In the genomic region with DNA sequence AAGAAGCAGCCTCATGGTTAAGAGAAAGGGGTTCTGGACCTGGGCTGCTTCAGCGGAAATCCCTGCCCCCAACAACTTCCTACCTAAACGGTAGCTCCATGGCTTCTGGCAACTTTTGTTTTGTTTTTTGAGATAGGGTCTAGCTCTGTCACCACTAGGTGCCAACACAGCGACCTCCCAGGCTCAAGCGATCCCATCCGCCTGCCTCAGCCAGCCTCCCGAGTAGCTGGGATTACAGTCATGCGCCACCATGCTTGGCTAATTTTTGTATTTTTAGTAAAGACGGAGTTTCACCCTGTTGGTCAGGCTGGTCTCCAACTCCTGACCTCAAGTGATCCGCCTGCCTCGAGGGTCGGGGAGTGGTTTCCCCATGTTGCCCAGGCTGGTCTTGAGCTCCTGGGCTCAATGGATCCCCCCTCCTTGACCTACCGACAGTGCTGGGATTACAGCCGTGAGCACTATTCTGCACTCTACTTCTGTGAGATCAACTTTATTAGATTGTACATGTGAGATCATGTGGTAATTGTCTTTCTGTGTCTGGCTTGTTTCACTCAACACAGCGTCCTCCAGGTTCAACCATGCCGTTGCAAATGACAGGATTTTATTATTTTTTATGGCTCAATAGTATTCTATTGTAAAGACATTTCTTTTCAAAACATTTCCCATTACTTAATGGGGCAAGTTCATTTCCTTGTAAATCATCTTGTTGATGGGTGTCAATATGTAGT, we compare ENCODE assay signal across 8 cellular contexts. TPM values are rescaled to one million over a fixed set of nuclear protein-coding genes. Genes with fewer than 3 reads are reported as not detected.
DNase-seq lines count a peak whose midpoint lies in the region; ATAC-seq, FAIRE-seq and TF ChIP-seq lines count a peak whose summit lies in the region.

No MANE protein-coding gene starts in this region.

- no TSS peak for BruUV-seq in MCF 10A (replicated peaks; lab: Mats Ljungman, UMichigan)

- H3K9ac ChIP-seq in Karpas-422 (ENCODE audit: low read length): no peak overlapping the region

- ATAC-seq in GM18517 (IDR thresholded peaks at IDR 0.05; ENCODE audit: unreplicated experiment): peak; percentile 41
- peak; percentile 17 for ATAC-seq in memory B cell (ENCODE audit: low read depth)
- no peak for ATAC-seq in upper lobe of right lung

- 0 out of 2 replicates have a peak overlapping the region, but pooled peaks have one; percentile 78 for H2AFZ ChIP-seq in Karpas-422 (ENCODE audit: low read length)

- H3K27me3 ChIP-seq in Karpas-422 (ENCODE audit: low read length) (no peaks in the 10 kb centered on the region), upper lobe of right lung (no peaks in the 10 kb centered on the region)

- CTCF ChIA-PET in MCF 10A (lab: Yijun Ruan, JAX): interaction anchor here (0.6 kb wide), 3 partner anchors 39 to 419 kb away, joined by 3 to 4 read pairs (median 3); no protein-coding TSS in a partner anchor

- POLR2A ChIA-PET in MCF 10A (lab: Yijun Ruan, JAX): interaction anchor here (0.6 to 0.7 kb wide), 4 partner anchors 276 to 1357 kb away, joined by 3 to 4 read pairs (median 3); no protein-coding TSS in a partner anchor

- H3K9me3 Mint-ChIP-seq in MCF 10A (ENCODE audit: unreplicated experiment) (no peaks in the 10 kb centered on the region), memory B cell (no peaks in the 10 kb centered on the region)

- TF ChIP-seq CTCF in MCF 10A (IDR thresholded peaks at IDR 0.05; ENCODE audit: unreplicated experiment) (no peak), upper lobe of right lung (IDR thresholded peaks at IDR 0.05) (no peak), D721Med (IDR thresholded peaks at IDR 0.05; ENCODE audit: insufficient read depth, missing control alignments) (no peak)

- H3K9me2 ChIP-seq in Karpas-422 (replicated peaks; ENCODE audit: insufficient read depth, low read length): no peaks in the 10 kb centered on the region

- H3K4me1 ChIP-seq in Karpas-422 (ENCODE audit: low read length): peaks cover 24% of the 10 kb centered on the region
- H3K4me1 ChIP-seq in upper lobe of right lung: peaks cover 9% of the 10 kb centered on the region

- no peak overlapping the region for H3K4me2 ChIP-seq in Karpas-422 (ENCODE audit: low read depth, low read length, poor library complexity, severe bottlenecking)

- H4K20me1 ChIP-seq in Karpas-422 (ENCODE audit: insufficient read depth, low read depth, low read length): peaks cover 18% of the 10 kb centered on the region

- no peak overlapping the region for H3K27ac ChIP-seq in Karpas-422 (ENCODE audit: low read length)
- no peak overlapping the region for H3K27ac ChIP-seq in upper lobe of right lung

- no peak for FAIRE-seq in RCC 7860 (lab: Jason Lieb, UNC)
- no peak for FAIRE-seq in D721Med (lab: Jason Lieb, UNC)

- H3K36me3 Mint-ChIP-seq in MCF 10A (ENCODE audit: insufficient read depth, unreplicated experiment) (peaks cover 5% of the 10 kb centered on the region), memory B cell (peaks cover 3% of the 10 kb centered on the region)

- no peak for DNase-seq in Karpas-422
- no peak for DNase-seq in MCF 10A (ENCODE audit: unreplicated experiment)
- DNase-seq in memory B cell (ENCODE audit: low spot score in 2 of 2): peak in 1 of 2 donors; percentile 4
- no peak for DNase-seq in upper lobe of right lung
- DNase-seq in RCC 7860 (ENCODE audit: low spot score): no peak
- DNase-seq in NCI-H187 treated with DMSO at 0.1 percent for 48 hours (lab: John Stamatoyannopoulos, UW): no peak
- no peak for DNase-seq in D721Med (ENCODE audit: insufficient read length, low spot score)

- peaks cover 35% of the 10 kb centered on the region for H3K79me2 ChIP-seq in Karpas-422 (ENCODE audit: low read length)

- H3K36me3 ChIP-seq in Karpas-422 (ENCODE audit: insufficient read depth, low read length) (no peaks in the 10 kb centered on the region; the same call in 1 of the 2 replicates), upper lobe of right lung (no peaks in the 10 kb centered on the region)

- H3K4me3 ChIP-seq in Karpas-422 (ENCODE audit: low read length): no peak overlapping the region
- peak overlapping the region; percentile 83 for H3K4me3 ChIP-seq in upper lobe of right lung

- peak overlapping the region; percentile 96 for H3K4me3 Mint-ChIP-seq in MCF 10A (ENCODE audit: unreplicated experiment)
- H3K4me3 Mint-ChIP-seq in memory B cell: peak overlapping the region; percentile 99

- H3K9me3 ChIP-seq in Karpas-422 (ENCODE audit: low read length): no peaks in the 10 kb centered on the region
- no peaks in the 10 kb centered on the region for H3K9me3 ChIP-seq in upper lobe of right lung

- H3K27ac Mint-ChIP-seq in MCF 10A (ENCODE audit: low read depth, unreplicated experiment) (peak overlapping the region; percentile 92), memory B cell (peak overlapping the region; percentile 94)

- H3K4me1 Mint-ChIP-seq in MCF 10A (ENCODE audit: insufficient read depth, unreplicated experiment): peaks cover 14% of the 10 kb centered on the region
- peaks cover 19% of the 10 kb centered on the region for H3K4me1 Mint-ChIP-seq in memory B cell

- H3K27me3 Mint-ChIP-seq in MCF 10A (ENCODE audit: insufficient read depth, unreplicated experiment) (no peaks in the 10 kb centered on the region), memory B cell (no peaks in the 10 kb centered on the region)

- intact Hi-C loops in MCF 10A (cut with micrococcal nuclease): no loop called here
- intact Hi-C loops in upper lobe of right lung (cut with DNase I): no loop called here

RNA-seq across cellular contexts. Expression of a gene that starts 1.3 kb away (rescaled TPM):
- total RNA-seq in Karpas-422 (2014; rRNA removed; shearing (Covaris generic); ENCODE audit: low replicate concordance): 15.5 and 27.7 TPM in 2 replicates
- total RNA-seq in MCF 10A (2022) (8.6 and 9.3 TPM in 2 replicates), upper lobe of right lung (9.3 TPM)

RNA-seq across cellular contexts. Expression of a gene that starts 56.9 kb away (rescaled TPM):
- not detected in 2 replicates for total RNA-seq in Karpas-422 (2014; rRNA removed; shearing (Covaris generic); ENCODE audit: low replicate concordance)
- not detected in 2 replicates for total RNA-seq in MCF 10A (2022)
- total RNA-seq in upper lobe of right lung: not detected
